17 cellular contexts compared by ENCODE assay signal in genomic region chr10:16845248-16845647, GRCh38. TPM values are rescaled to one million over a fixed set of nuclear protein-coding genes. Genes with fewer than 3 reads are reported as not detected.
DNase-seq lines count a peak whose midpoint lies in the region; ATAC-seq and TF ChIP-seq lines count a peak whose summit lies in the region.
"Had no signal": no experiment of that assay in that cellular context is flagged by ENCODE, and none has a peak within 500 bp of the region (broad histone marks: within the 10 kb centered on the region; RNA-seq: fewer than 3 reads in every experiment).

No MANE protein-coding gene starts in this region.

- H3K18ac ChIP-seq in neuronal stem cell (ENCODE audit: low read length) = no peak overlapping the region

- CTCF ChIA-PET in PC-3 (lab: Charles Lee) = no interaction called here

- no peak overlapping the region for H4K91ac ChIP-seq in neuronal stem cell (ENCODE audit: low read depth, low read length, poor library complexity)

- no peaks in the 10 kb centered on the region for H3K79me2 ChIP-seq in PC-3 (ENCODE audit: low read length)

- H2AFZ ChIP-seq in PC-3 (ENCODE audit: low read length) (no peak overlapping the region), neuronal stem cell (ENCODE audit: low read length) (no peak overlapping the region)

- H3K36me3 ChIP-seq in PC-3 (ENCODE audit: low read depth, low read length) (no peaks in the 10 kb centered on the region), subcutaneous abdominal adipose tissue (ENCODE audit: control insufficient read depth in 5 of 5, insufficient read depth in 5 of 5, low read length in 5 of 5) (no peaks in the 10 kb centered on the region), neuronal stem cell (replicated peaks in 1 of 2; ENCODE audit: control insufficient read depth in 2 of 2, insufficient read depth in 2 of 2, low read length in 2 of 2) (no peaks in the 10 kb centered on the region)
- H3K36me3 ChIP-seq: BLaER1 had no signal

- H3K14ac ChIP-seq in neuronal stem cell (ENCODE audit: low read length) = no peak overlapping the region

- no peak overlapping the region for H3K23ac ChIP-seq in neuronal stem cell (ENCODE audit: low read depth, low read length, poor library complexity)

- peak; percentile 3 for DNase-seq in PC-3
- peak; percentile 41 for DNase-seq in dermis blood vessel endothelial cell
- DNase-seq in foreskin fibroblast = peak; percentile 61 to 85
- DNase-seq in NCI-H2227 (lab: John Stamatoyannopoulos, UW; ENCODE audit: unreplicated experiment) = no peak
- no peak for DNase-seq in SKM-1 treated with dmso at 0.1 percent for 144 hours (lab: John Stamatoyannopoulos, UW; ENCODE audit: unreplicated experiment)
- no peak for DNase-seq in neuronal stem cell (ENCODE audit: low spot score)
- DNase-seq: DMS 273 treated with DMSO at 0.1 percent for 48 hours, GF-D8, KG1, NCI-H146, NCI-H2081, NCI-H510A, NCI-H82, Right ventricle myocardium superior had no signal

- no peak overlapping the region for H3K9ac ChIP-seq in PC-3 (ENCODE audit: low read length)
- peak overlapping the region in 2 of 5 donors; percentile 1 to 17 for H3K9ac ChIP-seq in subcutaneous abdominal adipose tissue (ENCODE audit: low read length in 5 of 5)
- H3K9ac ChIP-seq in neuronal stem cell (ENCODE audit: low read depth, low read length, poor library complexity) = no peak overlapping the region
- H3K9ac ChIP-seq: BLaER1 had no signal

- no peak overlapping the region for H3K4ac ChIP-seq in neuronal stem cell (ENCODE audit: low read length)

- H3K9me3 ChIP-seq in PC-3 (ENCODE audit: low read length) = no peaks in the 10 kb centered on the region
- H3K9me3 ChIP-seq in subcutaneous abdominal adipose tissue (ENCODE audit: control insufficient read depth in 5 of 5, low read length in 5 of 5) = no peaks in the 10 kb centered on the region
- H3K9me3 ChIP-seq in neuronal stem cell (replicated peaks in 1 of 2; ENCODE audit: control insufficient read depth in 2 of 2, insufficient read depth in 1 of 2, low read depth in 1 of 2, low read length in 2 of 2) = peaks cover 0 to 1% of the 10 kb centered on the region in 2 donors
- H3K9me3 ChIP-seq: BLaER1 had no signal

- H3K79me1 ChIP-seq in neuronal stem cell (ENCODE audit: low read depth, low read length) = no peaks in the 10 kb centered on the region

- H4K20me1 ChIP-seq in PC-3 (ENCODE audit: low read length) = no peaks in the 10 kb centered on the region
- H4K20me1 ChIP-seq: BLaER1 had no signal

- ATAC-seq in PC-3 (no peak), HG03025 (IDR thresholded peaks at IDR 0.05; ENCODE audit: low FRiP score, unreplicated experiment) (no peak)

- BruUV-seq in PC-3 (replicated peaks; lab: Mats Ljungman, UMichigan) = no TSS peak

- H3F3A ChIP-seq in PC-3 (ENCODE audit: low read length, unreplicated experiment) = no peaks in the 10 kb centered on the region

- no peak overlapping the region for H2BK12ac ChIP-seq in neuronal stem cell (ENCODE audit: low read length)

- intact Hi-C loops in PC-3 (cut with micrococcal nuclease) = loop anchor here (10.0 kb wide), 2 partner anchors 100 to 180 kb away; no protein-coding TSS in a partner anchor

- no peak overlapping the region for H2BK15ac ChIP-seq in neuronal stem cell (ENCODE audit: low read length)

- POLR2A ChIA-PET in PC-3 (lab: Charles Lee; ENCODE audit: unreplicated experiment) = interaction anchor here (0.6 kb wide), 1 partner anchor 588 kb away, joined by 9 read pairs; no protein-coding TSS in a partner anchor

- H4K8ac ChIP-seq in neuronal stem cell (ENCODE audit: low read depth, low read length) = no peak overlapping the region

- H2BK5ac ChIP-seq in neuronal stem cell (ENCODE audit: low read length) = no peak overlapping the region

- no peak overlapping the region for H2AK5ac ChIP-seq in neuronal stem cell (ENCODE audit: low read depth, low read length)

- H3K4me1 ChIP-seq in PC-3 (ENCODE audit: insufficient read depth, low read length) = no peaks in the 10 kb centered on the region; the same call in 1 of the 2 replicates
- H3K4me1 ChIP-seq in subcutaneous abdominal adipose tissue (ENCODE audit: control insufficient read depth in 5 of 5, insufficient read depth in 5 of 5, low read length in 5 of 5) = peaks cover 0 to 22% (median 15%) of the 10 kb centered on the region in 5 donors
- peaks cover 2 to 6% of the 10 kb centered on the region in 2 donors for H3K4me1 ChIP-seq in neuronal stem cell (ENCODE audit: control insufficient read depth in 2 of 2, insufficient read depth in 1 of 2, low read depth in 1 of 2, low read length in 2 of 2)
- H3K4me1 ChIP-seq: BLaER1 had no signal

- H3K4me3 ChIP-seq in PC-3 (ENCODE audit: low read length) = no peak overlapping the region
- H3K4me3 ChIP-seq in foreskin fibroblast (ENCODE audit: low read depth in 1 of 2, low read length in 2 of 2) = no peak overlapping the region
- H3K4me3 ChIP-seq in subcutaneous abdominal adipose tissue (ENCODE audit: low read depth in 1 of 5, low read length in 5 of 5) = no peak overlapping the region
- no peak overlapping the region for H3K4me3 ChIP-seq in neuronal stem cell (ENCODE audit: low read length in 2 of 2)
- H3K4me3 ChIP-seq: BLaER1 had no signal

- H3K4me2 ChIP-seq in PC-3 (ENCODE audit: low read length) = no peak overlapping the region
- no peak overlapping the region for H3K4me2 ChIP-seq in neuronal stem cell (ENCODE audit: insufficient read depth, low read length, poor library complexity, severe bottlenecking)
- H3K4me2 ChIP-seq: BLaER1 had no signal

- H3K9me2 ChIP-seq in PC-3 (replicated peaks; ENCODE audit: low read length) = no peaks in the 10 kb centered on the region

- no peak overlapping the region for H3K27ac ChIP-seq in PC-3 (ENCODE audit: low read length)
- H3K27ac ChIP-seq in subcutaneous abdominal adipose tissue (ENCODE audit: low read depth, low read length) = peak overlapping the region; percentile 47
- H3K27ac ChIP-seq in neuronal stem cell (replicated peaks; ENCODE audit: low read length) = no peak overlapping the region
- H3K27ac ChIP-seq: BLaER1 had no signal

- H2BK120ac ChIP-seq in neuronal stem cell (ENCODE audit: low read depth, low read length) = no peak overlapping the region

- TF ChIP-seq CTCF in PC-3 (conservative IDR thresholded peaks at IDR 0.05; ENCODE audit: low read depth, low read length) = no peak
- TF ChIP-seq CTCF in foreskin fibroblast (IDR thresholded peaks at IDR 0.05; ENCODE audit: low read depth, low read length) = no peak

- H3K27me3 ChIP-seq in PC-3 (ENCODE audit: low read length) = no peaks in the 10 kb centered on the region
- no peaks in the 10 kb centered on the region for H3K27me3 ChIP-seq in subcutaneous abdominal adipose tissue (ENCODE audit: control insufficient read depth in 5 of 5, insufficient read depth in 4 of 5, low read length in 5 of 5)
- H3K27me3 ChIP-seq in neuronal stem cell (ENCODE audit: control insufficient read depth in 3 of 3, insufficient read depth in 3 of 3, low read depth in 1 of 3, low read length in 3 of 3) = no peaks in the 10 kb centered on the region
- H3K27me3 ChIP-seq: BLaER1 had no signal

RNA-seq across cellular contexts. Expression of gene RSU1, which starts 28.0 kb away (rescaled TPM):
- total RNA-seq in PC-3 (2014; rRNA removed) (21.2 and 26.0 TPM in 2 replicates), dermis blood vessel endothelial cell (63.3 and 83.7 TPM in 2 replicates)
- polyA plus RNA-seq in neuronal stem cell (2013, experiment 1 of 2) = 36.1 TPM
- 36.0 TPM for polyA plus RNA-seq in neuronal stem cell (2013, experiment 2 of 2)

Comparison
In these comparisons a context has a peak if more than half of its experiments do, and no peak if none do; other contexts are left out.
1. DNase-seq: peak in PC-3 (single experiment), dermis blood vessel endothelial cell (single experiment) and foreskin fibroblast (2 of 2); none in NCI-H2227 (single experiment), SKM-1 treated with dmso at 0.1 percent for 144 hours (single experiment) and neuronal stem cell (single experiment).